Comparison of ENCODE assay signal across 10 cellular contexts in genomic region chr5:97181856-97182545, GRCh38. TPM values are rescaled to one million over a fixed set of nuclear protein-coding genes. Genes with fewer than 3 reads are reported as not detected.
DNase-seq lines count a peak whose midpoint lies in the region; ATAC-seq, FAIRE-seq and TF ChIP-seq lines count a peak whose summit lies in the region.
"Had no signal": no experiment of that assay in that cellular context is flagged by ENCODE, and none has a peak within 500 bp of the region (broad histone marks: within the 10 kb centered on the region; RNA-seq: fewer than 3 reads in every experiment).

No MANE protein-coding gene starts in this region.

- peaks cover 10% of the 10 kb centered on the region for H3K4me1 Mint-ChIP-seq in astrocyte (ENCODE audit: low read depth, unreplicated experiment)

- peaks cover 44% of the 10 kb centered on the region for H3K79me2 ChIP-seq in astrocyte (ENCODE audit: insufficient read depth, low read length)

- whole genome bisulfite sequencing in heart left ventricle, 4 donors: 73 to 86% (median 82%) methylated on average over 4 of the region's 4 CpGs

- H3K36me3 ChIP-seq in heart left ventricle: peaks cover 0 to 31% (median 22%) of the 10 kb centered on the region in 9 donors
- peaks cover 18% of the 10 kb centered on the region for H3K36me3 ChIP-seq in astrocyte (ENCODE audit: insufficient read depth, low read length)
- H3K36me3 ChIP-seq in lower lobe of right lung: peaks cover 30% of the 10 kb centered on the region
- H3K36me3 ChIP-seq in vagina: peaks cover 0 to 19% of the 10 kb centered on the region in 2 donors

- peak overlapping the region in 6 of 12 donors; percentile 89 to 94 (median 92) for H3K27ac ChIP-seq in heart left ventricle
- H3K27ac ChIP-seq in astrocyte (ENCODE audit: low read depth, low read length): peak overlapping the region; percentile 96
- peak overlapping the region; percentile 90 for H3K27ac ChIP-seq in lower lobe of right lung
- no peak overlapping the region for H3K27ac ChIP-seq in vagina

- H3K9me3 Mint-ChIP-seq in astrocyte (ENCODE audit: unreplicated experiment): peaks cover 1% of the 10 kb centered on the region

- intact Hi-C loops in heart left ventricle (cut with DNase I) (loop anchor here in 4 of 10 donors (5.0 to 10.0 kb wide), 4 partner anchors 245 to 1627 kb away; partner anchors contain the start of genes ARSK (in 1 of the 4), LNPEP (in 1 of the 4), RGMB (in 1 of the 4) and SKIC3 (in 1 of the 4)), Right ventricle myocardium superior (cut with DNase I) (no loop called here), lower lobe of right lung (cut with DNase I) (no loop called here), vagina (cut with DNase I) (no loop called here)

- TF ChIP-seq POLR2A in heart left ventricle (IDR thresholded peaks at IDR 0.05) (no peak), vagina (IDR thresholded peaks at IDR 0.05) (no peak)

- no peak overlapping the region for H2AFZ ChIP-seq in astrocyte (ENCODE audit: low read depth, low read length)

- peak overlapping the region; percentile 98 for H3K27ac Mint-ChIP-seq in astrocyte (ENCODE audit: unreplicated experiment)

- H3K4me2 ChIP-seq in astrocyte (ENCODE audit: low read length): peak overlapping the region; percentile 90

- peaks cover 8% of the 10 kb centered on the region for H3K36me3 Mint-ChIP-seq in astrocyte (ENCODE audit: low read depth, unreplicated experiment)

- ATAC-seq in heart left ventricle (no peak), Right ventricle myocardium superior (ENCODE audit: poor library complexity) (no peak), lower lobe of right lung (no peak), HG02981 (IDR thresholded peaks at IDR 0.05; ENCODE audit: unreplicated experiment) (no peak)

- peaks cover 25% of the 10 kb centered on the region for H4K20me1 ChIP-seq in astrocyte (ENCODE audit: insufficient read depth, low read length)

- peak overlapping the region; percentile 97 for H3K4me3 Mint-ChIP-seq in astrocyte (ENCODE audit: unreplicated experiment)

- H3K4me1 ChIP-seq in heart left ventricle (peaks cover 0 to 32% (median 20%) of the 10 kb centered on the region in 12 donors), astrocyte (ENCODE audit: insufficient read depth, low read length) (peaks cover 12% of the 10 kb centered on the region), lower lobe of right lung (peaks cover 30% of the 10 kb centered on the region), vagina (peaks cover 35% of the 10 kb centered on the region)

- H3K4me3 ChIP-seq in heart left ventricle (peak overlapping the region; percentile 48 to 97 (median 78)), astrocyte (ENCODE audit: insufficient read depth, low read depth, low read length) (peak overlapping the region; percentile 97), lower lobe of right lung (peak overlapping the region; percentile 73), vagina (peak overlapping the region; percentile 63 to 75)

- DNase-seq in heart left ventricle (no peak), Right ventricle myocardium superior (no peak), astrocyte (ENCODE audit: low read depth) (peak; percentile 31), lower lobe of right lung (no peak), vagina (ENCODE audit: extremely low spot score in 2 of 2) (no peak), NCI-H1930 (lab: John Stamatoyannopoulos, UW) (no peak)
- no peak for DNase-seq in activated CD4-positive, alpha-beta T cell treated with anti-CD3 and anti-CD28 coated beads for 48 hours

- H3K9ac ChIP-seq in astrocyte (ENCODE audit: low read length): peak overlapping the region; percentile 97

- no peaks in the 10 kb centered on the region for H3K9me3 ChIP-seq in heart left ventricle
- no peaks in the 10 kb centered on the region for H3K9me3 ChIP-seq in astrocyte (ENCODE audit: insufficient read depth, low read depth, low read length)
- no peaks in the 10 kb centered on the region for H3K9me3 ChIP-seq in lower lobe of right lung
- H3K9me3 ChIP-seq in vagina: no peaks in the 10 kb centered on the region

- H3K27me3 ChIP-seq in heart left ventricle: no peaks in the 10 kb centered on the region
- H3K27me3 ChIP-seq in astrocyte (ENCODE audit: insufficient read depth, low read length): no peaks in the 10 kb centered on the region
- H3K27me3 ChIP-seq in lower lobe of right lung (ENCODE audit: low read depth): no peaks in the 10 kb centered on the region
- no peaks in the 10 kb centered on the region for H3K27me3 ChIP-seq in vagina

- no peak for FAIRE-seq in astrocyte (lab: Jason Lieb, UNC)
- FAIRE-seq: GM18507 had no signal

- TF ChIP-seq CTCF in heart left ventricle (IDR thresholded peaks at IDR 0.05) (no peak), astrocyte (IDR thresholded peaks at IDR 0.05; ENCODE audit: insufficient read depth, low read depth, low read length) (no peak), lower lobe of right lung (IDR thresholded peaks at IDR 0.05) (no peak), vagina (IDR thresholded peaks at IDR 0.05) (no peak)

- H3K27me3 Mint-ChIP-seq in astrocyte (ENCODE audit: low read depth, unreplicated experiment): no peaks in the 10 kb centered on the region

RNA-seq across cellular contexts. Expression of gene RIOK2, which starts 1.0 kb away (rescaled TPM):
- total RNA-seq in heart left ventricle (10 to 100 TPM in 8 of 9 donors, 1 to 10 TPM in 1; 8.2 to 23.6 (median 16.9) TPM), Right ventricle myocardium superior (21.0 TPM), astrocyte (38.8 and 39.4 TPM in 2 replicates), lower lobe of right lung (21.6 TPM), vagina (18.7 TPM)
- 10 to 100 TPM; 10.0 to 20.8 TPM for polyA plus RNA-seq in heart left ventricle

RNA-seq across cellular contexts. Expression of gene LIX1, which starts 39.6 kb away (rescaled TPM):
- total RNA-seq in heart left ventricle (under 1 TPM in 3 of 9 donors, not detected in 6; 0.12 to 0.33 (median 0.22) TPM), Right ventricle myocardium superior (not detected), astrocyte (0.24 and 0.59 TPM in 2 replicates), lower lobe of right lung (not detected), vagina (not detected)
- not detected for polyA plus RNA-seq in heart left ventricle
- total RNA-seq: activated CD8-positive, alpha-beta memory T cell treated with anti-CD3 and anti-CD28 coated beads for 36 hours had no signal
